Comparison of ENCODE assay signal across 8 cellular contexts in the genomic region with DNA sequence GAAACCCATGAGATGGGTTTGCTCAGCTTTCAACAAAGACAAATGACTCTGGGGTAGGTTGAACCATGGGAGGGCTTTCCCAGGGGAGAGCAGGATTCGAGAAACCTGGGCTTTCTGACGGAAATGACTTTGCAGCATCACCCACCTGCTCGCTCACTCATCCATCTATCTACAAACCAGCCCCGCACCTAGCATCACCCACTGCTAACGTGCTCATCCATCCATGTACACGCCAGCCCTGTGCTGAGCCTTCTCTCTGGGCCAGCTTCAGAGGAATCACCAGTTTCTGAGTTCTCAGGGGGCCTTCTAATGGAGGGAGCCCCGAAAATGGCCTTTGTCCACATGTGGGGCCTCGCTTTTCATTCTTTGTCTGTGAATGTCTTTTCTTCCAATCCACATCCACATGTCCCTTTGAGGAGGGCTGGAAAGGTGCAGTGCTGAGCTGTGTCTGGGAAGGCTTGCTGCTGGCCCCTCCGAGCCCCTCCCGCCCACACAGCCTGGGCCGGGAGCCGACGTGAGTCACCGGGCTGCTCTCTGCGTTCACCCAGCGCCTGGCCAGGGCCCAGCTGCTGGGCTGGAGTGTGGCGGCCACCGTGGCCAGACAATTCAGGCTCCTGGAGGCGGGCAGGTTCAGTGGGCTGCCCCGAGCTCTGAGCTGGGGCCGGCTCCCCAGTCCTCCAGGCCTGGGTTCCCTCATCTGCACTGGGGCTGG. TPM values are rescaled to one million over a fixed set of nuclear protein-coding genes. Genes with fewer than 3 reads are reported as not detected.
A peak's percentile ranks its signal among the peaks of the same experiment; 100 is the strongest.
DNase-seq lines count a peak whose midpoint lies in the region; ATAC-seq and TF ChIP-seq lines count a peak whose summit lies in the region.
"Had no signal": no experiment of that assay in that cellular context is flagged by ENCODE, and none has a peak within 500 bp of the region (broad histone marks: within the 10 kb centered on the region; RNA-seq: fewer than 3 reads in every experiment).

No MANE protein-coding gene starts in this region.

- peak; percentile 40; the same call in 1 of the 2 replicates for TF ChIP-seq EP300 in Ishikawa (IDR thresholded peaks at IDR 0.05; ENCODE audit: borderline replicate concordance)

- H3K9me3 ChIP-seq in lung (ENCODE audit: control insufficient read depth in 2 of 2, insufficient read depth in 1 of 2, low read length in 1 of 2), result no peaks in the 10 kb centered on the region

- no peak for TF ChIP-seq CTCF in lung (IDR thresholded peaks at IDR 0.05; ENCODE audit: control extremely low read depth, extremely low read depth)
- no peak for TF ChIP-seq CTCF in type B pancreatic cell (conservative IDR thresholded peaks at IDR 0.05)

- H3K36me3 Mint-ChIP-seq in type B pancreatic cell, result no peaks in the 10 kb centered on the region

- 43 to 60% methylated on average over 21 of the region's 21 CpGs for WGBS in lung, 2 donors

- H3K4me3 Mint-ChIP-seq in type B pancreatic cell, result peak overlapping the region; percentile 28

- H3K9me3 Mint-ChIP-seq in type B pancreatic cell, result no peaks in the 10 kb centered on the region

- peak overlapping the region; percentile 41 to 74 for H3K27ac ChIP-seq in lung (ENCODE audit: low read depth in 1 of 2, low read length in 1 of 2)
- H3K27ac ChIP-seq: KMS-11 had no signal

- no peaks in the 10 kb centered on the region for H3K27me3 ChIP-seq in lung (ENCODE audit: control insufficient read depth, insufficient read depth)

- peak overlapping the region; percentile 76 for H3K27ac Mint-ChIP-seq in type B pancreatic cell

- peak; percentile 89 for ATAC-seq in lung (ENCODE audit: insufficient read depth, low FRiP score)

- DNase-seq in dedifferentiated amniotic fluid mesenchymal stem cell (ENCODE audit: extremely low spot score), result peak; percentile 79
- peak; percentile 69 for DNase-seq in lung (ENCODE audit: low spot score)
- no peak for DNase-seq in type B pancreatic cell (ENCODE audit: extremely low spot score, unreplicated experiment)
- DNase-seq in stimulated activated naive CD4-positive, alpha-beta T cell (lab: John Stamatoyannopoulos, UW), result no peak
- DNase-seq in NCI-H510A treated with DMSO at 0.1 percent for 48 hours (lab: John Stamatoyannopoulos, UW), result no peak
- DNase-seq in NCI-H187 (lab: John Stamatoyannopoulos, UW), result no peak

- no peaks in the 10 kb centered on the region for H3K36me3 ChIP-seq in lung (ENCODE audit: control insufficient read depth in 2 of 2, insufficient read depth in 2 of 2, low read length in 2 of 2)

- no peak overlapping the region for H3K4me3 ChIP-seq in lung

- H3K4me1 Mint-ChIP-seq in type B pancreatic cell (ENCODE audit: unreplicated experiment), result peaks cover 36% of the 10 kb centered on the region

- H3K27me3 Mint-ChIP-seq in type B pancreatic cell, result no peaks in the 10 kb centered on the region

- H3K4me1 ChIP-seq in lung (ENCODE audit: control insufficient read depth in 2 of 2, insufficient read depth in 2 of 2, low read length in 2 of 2), result peaks cover 0 to 7% of the 10 kb centered on the region in 2 donors

- no peak for TF ChIP-seq RAD21 in Ishikawa (IDR thresholded peaks at IDR 0.05; ENCODE audit: low read depth)

TF ChIP-seq in Ishikawa, 13 proteins besides CTCF, POLR2A, EP300 and RAD21:
- peak; percentile 68 for TF ChIP-seq NFIC (IDR thresholded peaks at IDR 0.05)
- TF ChIP-seq EGR1 (IDR thresholded peaks at IDR 0.05), result peak; percentile 88
- TF ChIP-seq TCF12 (IDR thresholded peaks at IDR 0.05; ENCODE audit: low read depth), result peak; percentile 53; the same call in 1 of the 2 replicates
- peak; percentile 88 for TF ChIP-seq ZBTB7A (IDR thresholded peaks at IDR 0.05; ENCODE audit: low read depth)
- TF ChIP-seq TEAD4 (IDR thresholded peaks at IDR 0.05), result no peak

RNA-seq across cellular contexts. Expression of a gene that starts 14.7 kb away (rescaled TPM):
- 1 to 10 TPM; 2.7 to 7.7 TPM for total RNA-seq in lung
- 1 to 10 TPM; 2.2 to 2.3 TPM for polyA plus RNA-seq in lung
- 13.4 and 24.0 TPM in 2 replicates for total RNA-seq in type B pancreatic cell (ENCODE audit: low replicate concordance)

Comparison
In these comparisons a context has a peak if more than half of its experiments do, and no peak if none do; other contexts are left out.
1. DNase-seq: peak in dedifferentiated amniotic fluid mesenchymal stem cell (single experiment) and lung (single experiment); none in type B pancreatic cell (single experiment), stimulated activated naive CD4-positive, alpha-beta T cell (0 of 6), NCI-H510A treated with DMSO at 0.1 percent for 48 hours (single experiment) and NCI-H187 (0 of 2).